In the genomic region with DNA sequence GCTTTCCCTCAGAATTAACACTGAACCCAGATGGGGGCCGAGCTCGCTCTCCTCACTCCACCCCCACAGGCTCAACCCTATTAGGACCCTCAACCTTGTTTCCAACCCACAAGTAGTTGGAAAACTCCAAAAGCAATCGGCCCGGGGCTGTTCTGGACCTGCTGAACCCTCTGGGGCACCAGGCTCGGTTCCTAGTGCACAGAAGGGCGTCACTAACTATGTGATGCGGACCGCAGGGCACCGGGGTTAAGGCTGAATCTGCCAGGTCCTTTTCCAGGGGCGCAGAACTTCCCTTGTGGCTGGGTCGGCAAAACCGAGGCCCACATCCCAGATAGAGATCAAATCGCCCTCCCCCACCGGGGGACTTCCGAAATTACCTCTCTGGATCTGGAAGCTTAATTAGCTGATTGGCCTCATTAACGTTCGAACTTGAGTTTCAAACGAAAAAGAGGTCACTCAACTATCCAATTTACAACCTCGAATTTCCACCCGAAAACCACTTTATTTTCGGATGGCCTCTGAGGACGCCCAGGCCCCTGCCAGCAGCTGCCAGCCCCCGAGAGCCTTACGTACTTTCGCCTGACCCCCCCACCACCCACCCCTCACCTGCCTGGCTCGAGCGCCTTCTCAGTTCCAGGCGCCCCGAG, we compare ENCODE assay signal across 10 cellular contexts. TPM values are rescaled to one million over a fixed set of nuclear protein-coding genes. Genes with fewer than 3 reads are reported as not detected.
DNase-seq lines count a peak whose midpoint lies in the region; ATAC-seq and TF ChIP-seq lines count a peak whose summit lies in the region.
"Had no signal": no experiment of that assay in that cellular context is flagged by ENCODE, and none has a peak within 500 bp of the region (broad histone marks: within the 10 kb centered on the region; RNA-seq: fewer than 3 reads in every experiment).

No MANE protein-coding gene starts in this region.

- peaks cover 64% of the 10 kb centered on the region for H3K27me3 ChIP-seq in endodermal cell (ENCODE audit: control insufficient read depth, insufficient read depth, low read length, poor library complexity, severe bottlenecking)
- peaks cover 5% of the 10 kb centered on the region for H3K27me3 ChIP-seq in thoracic aorta (replicated peaks; ENCODE audit: insufficient read depth)
- H3K27me3 ChIP-seq in CD4-positive, alpha-beta T cell (ENCODE audit: control insufficient read depth, insufficient read depth, low read length) = peaks cover 64% of the 10 kb centered on the region

- peaks cover 57% of the 10 kb centered on the region for H3K4me1 Mint-ChIP-seq in endodermal cell
- no peaks in the 10 kb centered on the region for H3K4me1 Mint-ChIP-seq in CD4-positive, alpha-beta T cell (ENCODE audit: low read depth)

- no peak overlapping the region for H3K9ac ChIP-seq in endodermal cell (ENCODE audit: extremely low read depth, low read length, poor library complexity, severe bottlenecking)

- POLR2A ChIA-PET in CD4-positive, alpha-beta T cell (lab: Charles Lee) = no interaction called here

- H3K27me3 Mint-ChIP-seq in endodermal cell (ENCODE audit: insufficient read depth) = peaks cover 20% of the 10 kb centered on the region
- H3K27me3 Mint-ChIP-seq in CD4-positive, alpha-beta T cell = peaks cover 71% of the 10 kb centered on the region

- 28 to 42% methylated on average over 15 to 29 of the region's 29 CpGs for WGBS in endodermal cell (ENCODE audit: insufficient coverage in 1 of 2, insufficient read length in 1 of 2), 2 experiments

- H3K9me3 ChIP-seq in endodermal cell (ENCODE audit: control insufficient read depth, low read length) = no peaks in the 10 kb centered on the region
- no peaks in the 10 kb centered on the region for H3K9me3 ChIP-seq in thoracic aorta
- no peaks in the 10 kb centered on the region for H3K9me3 ChIP-seq in CD4-positive, alpha-beta T cell (ENCODE audit: control insufficient read depth, low read length)
- H3K9me3 ChIP-seq: tibial nerve had no signal

- H3K4me1 ChIP-seq in endodermal cell (ENCODE audit: control insufficient read depth, insufficient read depth, low read length) (peaks cover 15% of the 10 kb centered on the region), thoracic aorta (ENCODE audit: control insufficient read depth in 1 of 2, low read depth in 2 of 2) (peaks cover 16 to 29% of the 10 kb centered on the region in 2 donors)

- H3K4me3 Mint-ChIP-seq in endodermal cell = peak overlapping the region; percentile 75
- H3K4me3 Mint-ChIP-seq in CD4-positive, alpha-beta T cell = no peak overlapping the region

- peak; percentile 15 for DNase-seq in NCI-H345 (lab: John Stamatoyannopoulos, UW)
- no peak for DNase-seq in NCI-H345 treated with DMSO at 0.1 percent for 48 hours (lab: John Stamatoyannopoulos, UW; ENCODE audit: unreplicated experiment)
- DNase-seq in endodermal cell = peak; percentile 65
- peak; percentile 47 for DNase-seq in mesenteric fat pad (ENCODE audit: low spot score)
- no peak for DNase-seq in thoracic aorta (ENCODE audit: low spot score)
- no peak for DNase-seq in inferior parietal cortex (ENCODE audit: extremely low spot score)
- DNase-seq in CD4-positive, alpha-beta T cell = no peak
- no peak for DNase-seq in stimulated activated CD4-positive, alpha-beta T cell treated with anti-CD3 and anti-CD28 coated beads, Interleukin-4, amount 100 ng/mL, for 1 hour
- DNase-seq: activated effector memory CD4-positive, alpha-beta T cell treated with Interleukin-2 at 50 U/mL for 16 hours had no signal

- H3K27ac ChIP-seq in endodermal cell (ENCODE audit: low read depth, low read length) (no peak overlapping the region), thoracic aorta (no peak overlapping the region)
- no peak overlapping the region for H3K27ac ChIP-seq in CD4-positive, alpha-beta T cell (ENCODE audit: low read depth, low read length)
- H3K27ac ChIP-seq: tibial nerve had no signal

- intact Hi-C loops in CD4-positive, alpha-beta T cell (cut with DNase I, micrococcal nuclease) = no loop called here

- CTCF ChIA-PET in CD4-positive, alpha-beta T cell (lab: Charles Lee) = no interaction called here

- no peak for TF ChIP-seq CTCF in endodermal cell (conservative IDR thresholded peaks at IDR 0.05)
- no peak for TF ChIP-seq CTCF in thoracic aorta (IDR thresholded peaks at IDR 0.05)
- TF ChIP-seq CTCF in CD4-positive, alpha-beta T cell (IDR thresholded peaks at IDR 0.05) = no peak

- no peak overlapping the region for H3K27ac Mint-ChIP-seq in endodermal cell
- H3K27ac Mint-ChIP-seq in CD4-positive, alpha-beta T cell = no peak overlapping the region

- no peaks in the 10 kb centered on the region for H3K9me3 Mint-ChIP-seq in endodermal cell
- no peaks in the 10 kb centered on the region for H3K9me3 Mint-ChIP-seq in CD4-positive, alpha-beta T cell

- ATAC-seq in thoracic aorta (ENCODE audit: insufficient number of reproducible peaks, low FRiP score, low read depth) = no peak
- ATAC-seq in CD4-positive, alpha-beta T cell (ENCODE audit: poor library complexity) = no peak

- no peaks in the 10 kb centered on the region for H3K36me3 ChIP-seq in endodermal cell (ENCODE audit: control insufficient read depth, insufficient read depth, low read length)
- no peaks in the 10 kb centered on the region for H3K36me3 ChIP-seq in thoracic aorta
- H3K36me3 ChIP-seq: tibial nerve had no signal

- no peaks in the 10 kb centered on the region for H3K36me3 Mint-ChIP-seq in endodermal cell (ENCODE audit: low read depth)
- no peaks in the 10 kb centered on the region for H3K36me3 Mint-ChIP-seq in CD4-positive, alpha-beta T cell (ENCODE audit: low read depth)

- H3K4me3 ChIP-seq in endodermal cell (ENCODE audit: low read length) (peak overlapping the region; percentile 69), thoracic aorta (peak overlapping the region; percentile 69)

RNA-seq across cellular contexts. Expression of gene SHANK2, which starts 1.7 kb away (rescaled TPM):
- total RNA-seq in endodermal cell = 10 to 100 TPM; 22.3 to 49.6 TPM
- polyA plus RNA-seq in endodermal cell (2013, experiment 1 of 2) = 6.4 TPM
- polyA plus RNA-seq in endodermal cell (2013, experiment 2 of 2) = 7.0 TPM
- total RNA-seq in mesenteric fat pad = 2.0 TPM
- under 1 TPM in 1 of 2 donors, not detected in 1; 0.99 TPM for total RNA-seq in thoracic aorta
- total RNA-seq in CD4-positive, alpha-beta T cell = not detected

Comparison
In these comparisons a context has a peak if more than half of its experiments do, and no peak if none do; other contexts are left out.
1. DNase-seq: peak in NCI-H345 (single experiment), endodermal cell (single experiment) and mesenteric fat pad (single experiment); none in NCI-H345 treated with DMSO at 0.1 percent for 48 hours (single experiment), thoracic aorta (single experiment), inferior parietal cortex (single experiment), CD4-positive, alpha-beta T cell (0 of 10) and stimulated activated CD4-positive, alpha-beta T cell treated with anti-CD3 and anti-CD28 coated beads, Interleukin-4, amount 100 ng/mL, for 1 hour (single experiment).